Comparison of ENCODE assay signal across 24 cellular contexts in genomic region chr7:54252256-54253035, GRCh38.
DNase-seq lines count a peak whose midpoint lies in the region; ATAC-seq, FAIRE-seq and TF ChIP-seq lines count a peak whose summit lies in the region.
"Had no signal": no experiment of that assay in that cellular context is flagged by ENCODE, and none has a peak within 500 bp of the region (broad histone marks: within the 10 kb centered on the region; RNA-seq: fewer than 3 reads in every experiment).

No MANE protein-coding gene starts in this region.

- H3K9me2 ChIP-seq in MM.1S (replicated peaks; ENCODE audit: insufficient read depth, low read length) = no peaks in the 10 kb centered on the region

- no peak for TF ChIP-seq POLR2A in H54 (IDR thresholded peaks at IDR 0.05; ENCODE audit: low read depth, low read length)

- H3K79me2 ChIP-seq in MM.1S (ENCODE audit: low read length) = no peaks in the 10 kb centered on the region

- H2AFZ ChIP-seq in MM.1S (ENCODE audit: low read length) = peak overlapping the region; percentile 13; the same call in 1 of the 2 replicates

- ATAC-seq in HG02973 (IDR thresholded peaks at IDR 0.05; ENCODE audit: unreplicated experiment) (no peak), GM18520 (IDR thresholded peaks at IDR 0.05; ENCODE audit: unreplicated experiment) (no peak)
- no peak for ATAC-seq in naive thymus-derived CD8-positive, alpha-beta T cell
- ATAC-seq: SK-N-SH treated with all-trans-retinoic acid at 6 μM for 48 hours had no signal

- H4K20me1 ChIP-seq in MM.1S (ENCODE audit: insufficient read depth, low read length) = no peaks in the 10 kb centered on the region

- no peak overlapping the region for H3K4me3 ChIP-seq in MM.1S (ENCODE audit: low read length)
- H3K4me3 ChIP-seq: HAP-1 had no signal

- no peaks in the 10 kb centered on the region for H3K27me3 Mint-ChIP-seq in naive thymus-derived CD8-positive, alpha-beta T cell

- POLR2A ChIA-PET in naive thymus-derived CD8-positive, alpha-beta T cell (lab: Charles Lee) = no interaction called here

- H3K27ac Mint-ChIP-seq in naive thymus-derived CD8-positive, alpha-beta T cell = no peak overlapping the region
- H3K27ac Mint-ChIP-seq: T-helper 1 cell treated with Interleukin-12 subunit alpha and Interleukin-12 subunit beta and Interleukin-4 antibody, amounts not matched to agents 30 μg/mL and 1 μg/mL, for 36 hours had no signal

- H3K36me3 ChIP-seq in MM.1S (replicated peaks; ENCODE audit: insufficient read depth, low read length) = no peaks in the 10 kb centered on the region
- H3K36me3 ChIP-seq: HAP-1 had no signal

- H3K4me3 Mint-ChIP-seq in naive thymus-derived CD8-positive, alpha-beta T cell = no peak overlapping the region
- H3K4me3 Mint-ChIP-seq: CD14-positive monocyte; T-helper 1 cell treated with Interleukin-12 subunit alpha and Interleukin-12 subunit beta and Interleukin-4 antibody, amounts not matched to agents 30 μg/mL and 1 μg/mL, for 36 hours had no signal

- no peaks in the 10 kb centered on the region for H3K9me3 ChIP-seq in MM.1S (replicated peaks; ENCODE audit: insufficient read depth, low read length)
- H3K9me3 ChIP-seq: HAP-1 had no signal

- H3K9me3 Mint-ChIP-seq in naive thymus-derived CD8-positive, alpha-beta T cell = peaks cover 0 to 21% (median 11%) of the 10 kb centered on the region in 9 donors

- no peak overlapping the region for H3K27ac ChIP-seq in MM.1S (ENCODE audit: low read length)

- no peaks in the 10 kb centered on the region for H3F3A ChIP-seq in MM.1S (ENCODE audit: insufficient read depth, low read length)

- no peak for DNase-seq in H54 (ENCODE audit: insufficient read length, low spot score)
- DNase-seq in MM.1S = no peak
- peak; percentile 62 for DNase-seq in SW480 (ENCODE audit: low spot score)
- peak; percentile 49 for DNase-seq in kidney tubule cell (ENCODE audit: low spot score)
- no peak for DNase-seq in naive thymus-derived CD8-positive, alpha-beta T cell
- DNase-seq in HuH-7 (ENCODE audit: low spot score) = no peak
- DNase-seq: ACHN, AML-193, DMS153, EL, IMR-90, Kasumi-1, NCI-H1436, NCI-H2029, NCI-H2171, NCI-H446 treated with DMSO at 0.1 percent for 48 hours, SHP77 treated with DMSO at 0.1 percent for 48 hours had no signal

- no peaks in the 10 kb centered on the region for H3K4me1 Mint-ChIP-seq in naive thymus-derived CD8-positive, alpha-beta T cell
- H3K4me1 Mint-ChIP-seq: CD14-positive monocyte had no signal

- H3K9ac ChIP-seq in MM.1S (ENCODE audit: low read length) = no peak overlapping the region

- TF ChIP-seq CTCF in MM.1S (IDR thresholded peaks at IDR 0.05; ENCODE audit: low read length) = no peak

- no peaks in the 10 kb centered on the region for H3K4me1 ChIP-seq in MM.1S (ENCODE audit: low read length)
- H3K4me1 ChIP-seq: HAP-1 had no signal

- H3K4me2 ChIP-seq in MM.1S (ENCODE audit: low read depth, low read length) = no peak overlapping the region

- H3K27me3 ChIP-seq in MM.1S (replicated peaks; ENCODE audit: insufficient read depth, low read length) = no peaks in the 10 kb centered on the region

- no peaks in the 10 kb centered on the region for H3K36me3 Mint-ChIP-seq in naive thymus-derived CD8-positive, alpha-beta T cell
- H3K36me3 Mint-ChIP-seq: CD14-positive monocyte had no signal

- peak; percentile 94 for FAIRE-seq in H54 (lab: Jason Lieb, UNC)
- FAIRE-seq: GM19239 had no signal

Comparison
In these comparisons a context has a peak if more than half of its experiments do, and no peak if none do; other contexts are left out.
1. DNase-seq: peak in SW480 (single experiment) and kidney tubule cell (single experiment); none in H54 (single experiment), MM.1S (single experiment), naive thymus-derived CD8-positive, alpha-beta T cell (0 of 10) and HuH-7 (single experiment).